23 cellular contexts compared by ENCODE assay signal in the genomic region with DNA sequence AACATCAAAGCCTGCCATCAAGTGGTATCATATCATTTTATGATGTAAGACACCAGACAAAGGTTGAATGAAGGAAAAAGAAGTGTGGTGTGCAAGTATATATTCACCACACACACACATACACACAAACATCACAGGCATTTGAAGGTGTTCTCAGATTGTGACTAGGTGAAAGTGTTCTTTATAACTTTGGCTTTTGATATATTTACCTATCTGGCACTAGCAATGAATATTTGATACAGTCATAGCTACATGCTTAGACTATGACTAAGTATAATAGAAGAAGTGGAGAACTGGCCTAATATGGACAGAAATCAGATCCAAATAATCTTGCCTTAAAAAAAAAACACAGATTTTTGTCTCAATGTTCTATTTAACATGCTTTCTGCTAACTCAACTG.
DNase-seq lines count a peak whose midpoint lies in the region; ATAC-seq, FAIRE-seq and TF ChIP-seq lines count a peak whose summit lies in the region.
"Had no signal": no experiment of that assay in that cellular context is flagged by ENCODE, and none has a peak within 500 bp of the region (broad histone marks: within the 10 kb centered on the region; RNA-seq: fewer than 3 reads in every experiment).

No MANE protein-coding gene starts in this region.

- no peaks in the 10 kb centered on the region for H4K20me1 ChIP-seq in osteoblast (ENCODE audit: insufficient read depth, low read length)
- H4K20me1 ChIP-seq: BLaER1 had no signal

- H3K9me3 ChIP-seq in ascending aorta (no peaks in the 10 kb centered on the region), osteoblast (ENCODE audit: low read depth, low read length) (no peaks in the 10 kb centered on the region), kidney (ENCODE audit: control insufficient read depth in 1 of 2, low read length in 2 of 2) (no peaks in the 10 kb centered on the region)
- H3K9me3 ChIP-seq: SK-N-SH had no signal

- no peak overlapping the region for H3K9ac ChIP-seq in kidney (ENCODE audit: low read length in 2 of 2)
- H3K9ac ChIP-seq: BLaER1, SK-N-SH had no signal

- H3K36me3 ChIP-seq in ascending aorta (no peaks in the 10 kb centered on the region), osteoblast (ENCODE audit: insufficient read depth, low read length) (no peaks in the 10 kb centered on the region), kidney (ENCODE audit: control insufficient read depth in 1 of 2, insufficient read depth in 2 of 2, low read length in 2 of 2) (no peaks in the 10 kb centered on the region)
- H3K36me3 ChIP-seq: BLaER1 had no signal

- H3K79me2 ChIP-seq in osteoblast (ENCODE audit: insufficient read depth, low read length) = no peaks in the 10 kb centered on the region

- FAIRE-seq in kidney (lab: Jason Lieb, UNC) = no peak
- FAIRE-seq: HTR-8/SVneo had no signal

- H3K27ac ChIP-seq in ascending aorta = peak overlapping the region; percentile 58 to 69
- no peak overlapping the region for H3K27ac ChIP-seq in epithelial cell of prostate
- no peak overlapping the region for H3K27ac ChIP-seq in osteoblast (ENCODE audit: low read depth, low read length)
- H3K27ac ChIP-seq in kidney (ENCODE audit: low read depth in 2 of 2, low read length in 2 of 2) = no peak overlapping the region
- H3K27ac ChIP-seq: BLaER1, HL-60 had no signal

- no peaks in the 10 kb centered on the region for H3K27me3 ChIP-seq in ascending aorta
- no peaks in the 10 kb centered on the region for H3K27me3 ChIP-seq in osteoblast (ENCODE audit: insufficient read depth, low read length)
- H3K27me3 ChIP-seq: BLaER1 had no signal

- intact Hi-C loops in ascending aorta (cut with DNase I) (loop anchor here (5.0 kb wide), 2 partner anchors 91 to 169 kb away; no protein-coding TSS in a partner anchor), kidney (cut with DNase I) (no loop called here)

- DNase-seq in HS-27A (ENCODE audit: low read depth) = peak; percentile 53
- no peak for DNase-seq in ascending aorta (ENCODE audit: low spot score in 2 of 2)
- DNase-seq in epithelial cell of prostate (ENCODE audit: low read depth, low spot score) = peak; percentile 16
- DNase-seq in osteoblast (ENCODE audit: insufficient read length, low spot score, missing footprints) = peak; percentile 8
- DNase-seq in NCI-H510A treated with DMSO at 0.1 percent for 48 hours (lab: John Stamatoyannopoulos, UW) = no peak
- no peak for DNase-seq in kidney
- DNase-seq: Calu3; CD4-positive, alpha-beta memory T cell; DMS53; H9; Kasumi-1; NCI-H1105; NCI-H2081; NCI-H2171 treated with DMSO at 0.1 percent for 48 hours; NCI-H446; NCI-H774; SHP77 treated with DMSO at 0.1 percent for 48 hours; SK-N-SH had no signal

- no peak for ATAC-seq in GM21528 (IDR thresholded peaks at IDR 0.05; ENCODE audit: low FRiP score, unreplicated experiment)
- ATAC-seq in SK-N-SH treated with all-trans-retinoic acid at 6 μM for 48 hours = no peak

- H2AFZ ChIP-seq in osteoblast (ENCODE audit: low read length) = no peak overlapping the region

- H3K4me3 ChIP-seq in ascending aorta (no peak overlapping the region), osteoblast (ENCODE audit: insufficient read depth, low read length) (no peak overlapping the region), kidney (ENCODE audit: low read length in 2 of 2) (no peak overlapping the region)
- H3K4me3 ChIP-seq: BLaER1 had no signal

- TF ChIP-seq CTCF in ascending aorta (IDR thresholded peaks at IDR 0.05) = no peak
- TF ChIP-seq CTCF in osteoblast (IDR thresholded peaks at IDR 0.05; ENCODE audit: extremely low read depth, low read depth, low read length) = no peak
- no peak for TF ChIP-seq CTCF in kidney (IDR thresholded peaks at IDR 0.05; ENCODE audit: borderline replicate concordance, extremely low read depth, insufficient read depth)

- no peak overlapping the region for H3K4me2 ChIP-seq in osteoblast (ENCODE audit: insufficient read depth, low read length)
- H3K4me2 ChIP-seq: BLaER1, SK-N-SH had no signal

- H3K4me1 ChIP-seq in ascending aorta (peaks cover 0 to 27% of the 10 kb centered on the region in 2 donors), osteoblast (ENCODE audit: insufficient read depth, low read length) (no peaks in the 10 kb centered on the region), kidney (ENCODE audit: control insufficient read depth in 1 of 2, insufficient read depth in 1 of 2, low read depth in 1 of 2, low read length in 2 of 2) (peaks cover 0 to 4% of the 10 kb centered on the region in 2 donors)

TF ChIP-seq in SK-N-SH treated with all-trans-retinoic acid at 6 μM for 48 hours, 23 proteins besides CTCF, POLR2A, EP300 and RAD21:
- TF ChIP-seq, protein P1, sequence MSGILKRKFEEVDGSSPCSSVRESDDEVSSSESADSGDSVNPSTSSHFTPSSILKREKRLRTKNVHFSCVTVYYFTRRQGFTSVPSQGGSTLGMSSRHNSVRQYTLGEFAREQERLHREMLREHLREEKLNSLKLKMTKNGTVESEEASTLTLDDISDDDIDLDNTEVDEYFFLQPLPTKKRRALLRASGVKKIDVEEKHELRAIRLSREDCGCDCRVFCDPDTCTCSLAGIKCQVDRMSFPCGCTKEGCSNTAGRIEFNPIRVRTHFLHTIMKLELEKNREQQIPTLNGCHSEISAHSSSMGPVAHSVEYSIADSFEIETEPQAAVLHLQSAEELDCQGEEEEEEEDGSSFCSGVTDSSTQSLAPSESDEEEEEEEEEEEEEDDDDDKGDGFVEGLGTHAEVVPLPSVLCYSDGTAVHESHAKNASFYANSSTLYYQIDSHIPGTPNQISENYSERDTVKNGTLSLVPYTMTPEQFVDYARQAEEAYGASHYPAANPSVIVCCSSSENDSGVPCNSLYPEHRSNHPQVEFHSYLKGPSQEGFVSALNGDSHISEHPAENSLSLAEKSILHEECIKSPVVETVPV (CRISPR knock-in tag; IDR thresholded peaks at IDR 0.05) = no peak

Comparison
In these comparisons a context has a peak if more than half of its experiments do, and no peak if none do; other contexts are left out.
1. DNase-seq: peak in HS-27A (single experiment), epithelial cell of prostate (single experiment) and osteoblast (single experiment); none in ascending aorta (0 of 2), NCI-H510A treated with DMSO at 0.1 percent for 48 hours (single experiment) and kidney (single experiment).
2. H3K27ac ChIP-seq: peak in ascending aorta (2 of 2); none in epithelial cell of prostate (single experiment), osteoblast (single experiment) and kidney (0 of 2).